Comparison of ENCODE assay signal across 1 cellular context in the genomic region with DNA sequence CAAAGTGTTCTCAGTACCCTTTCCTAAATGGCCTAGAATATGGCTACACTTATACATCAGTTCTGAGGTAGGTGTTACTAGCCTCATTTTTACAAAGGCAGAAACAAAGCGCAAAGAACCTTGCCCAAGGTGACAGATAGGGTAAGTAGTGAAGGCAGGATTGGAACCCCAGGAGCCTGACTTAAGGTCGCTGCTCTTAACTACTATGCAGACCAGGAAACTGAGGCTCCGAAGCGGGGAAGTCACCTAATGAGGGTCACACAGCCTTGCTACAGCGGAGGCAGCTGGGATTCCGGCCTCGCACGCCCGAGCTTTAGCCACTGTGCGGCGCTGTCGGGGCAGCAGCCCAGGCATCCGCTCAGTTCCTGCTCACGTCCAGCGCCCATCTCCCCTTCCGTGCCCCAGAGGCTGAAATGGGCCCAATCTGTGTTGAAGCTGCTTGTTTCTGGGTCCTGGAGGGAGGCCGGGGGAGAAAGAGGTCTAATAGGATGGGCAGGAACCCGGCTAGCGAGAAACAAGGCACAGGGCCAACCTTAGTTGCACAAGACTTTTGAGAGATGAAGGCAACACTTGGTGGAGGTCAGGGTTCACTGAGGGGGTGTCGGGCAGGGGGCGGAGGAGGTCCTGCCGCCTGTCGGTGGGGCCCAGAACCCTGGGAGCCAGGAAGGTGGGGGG.
TF ChIP-seq lines count a peak whose summit lies in the region.

No MANE protein-coding gene starts in this region.

TF ChIP-seq in HepG2, 621 proteins besides CTCF, POLR2A, EP300 and RAD21 (continues in another document):
- TF ChIP-seq GTF2F1 (IDR thresholded peaks at IDR 0.05; ENCODE audit: low read length) (no peak), STAT5B (CRISPR knock-in tag; IDR thresholded peaks at IDR 0.05) (no peak), ZNF549 (CRISPR knock-in tag; IDR thresholded peaks at IDR 0.05) (no peak), TOPORS (CRISPR knock-in tag; IDR thresholded peaks at IDR 0.05) (peak; percentile 42; the same call in 1 of the 2 replicates), SAP130 (CRISPR knock-in tag; IDR thresholded peaks at IDR 0.05; ENCODE audit: low read depth) (peak; percentile 43), ETV5 (CRISPR knock-in tag; IDR thresholded peaks at IDR 0.05; ENCODE audit: borderline replicate concordance) (peak; percentile 45), GATAD1 (CRISPR knock-in tag; IDR thresholded peaks at IDR 0.05) (peak; percentile 48; the same call in 1 of the 2 replicates), ZBTB38 (CRISPR knock-in tag; IDR thresholded peaks at IDR 0.05) (peak; percentile 42; the same call in 1 of the 2 replicates), STAG1 (CRISPR knock-in tag; IDR thresholded peaks at IDR 0.05) (peak; percentile 74), EED (CRISPR knock-in tag; IDR thresholded peaks at IDR 0.05) (peak; percentile 34; the same call in 1 of the 2 replicates), SMARCE1 (IDR thresholded peaks at IDR 0.05; ENCODE audit: borderline replicate concordance) (no peak), ELF4 (CRISPR knock-in tag; IDR thresholded peaks at IDR 0.05; ENCODE audit: borderline replicate concordance) (no peak), ARNT2 (CRISPR knock-in tag; IDR thresholded peaks at IDR 0.05; ENCODE audit: low read depth) (0 out of 2 replicates have a peak, but pooled peaks have one; percentile 19), SNAPC2 (CRISPR knock-in tag; IDR thresholded peaks at IDR 0.05) (peak; percentile 85; the same call in 1 of the 2 replicates), NR2F1 (CRISPR knock-in tag; IDR thresholded peaks at IDR 0.05) (no peak), CREM (IDR thresholded peaks at IDR 0.05) (no peak), CREM (CRISPR knock-in tag; IDR thresholded peaks at IDR 0.05) (no peak), ZNF296 (CRISPR knock-in tag; conservative IDR thresholded peaks at IDR 0.05) (no peak), TEAD3 (CRISPR knock-in tag; optimal IDR thresholded peaks at IDR 0.05; ENCODE audit: borderline replicate concordance) (peak; percentile 48), KDM5A (IDR thresholded peaks at IDR 0.05; ENCODE audit: borderline replicate concordance, low read length) (no peak), ZNF121 (CRISPR knock-in tag; IDR thresholded peaks at IDR 0.05) (0 out of 2 replicates have a peak, but pooled peaks have one; percentile 28), ZNF264 (CRISPR knock-in tag; IDR thresholded peaks at IDR 0.05) (0 out of 2 replicates have a peak, but pooled peaks have one; percentile 34), ELF1 (CRISPR knock-in tag; IDR thresholded peaks at IDR 0.05) (peak; percentile 39; the same call in 1 of the 2 replicates), YY1 (IDR thresholded peaks at IDR 0.05; ENCODE audit: insufficient read depth, insufficient replicate concordance, low read depth, low read length) (no peak), ZFP1 (CRISPR knock-in tag; IDR thresholded peaks at IDR 0.05) (no peak), RARA (CRISPR knock-in tag; IDR thresholded peaks at IDR 0.05) (0 out of 2 replicates have a peak, but pooled peaks have one; percentile 17), JUN (CRISPR knock-in tag; IDR thresholded peaks at IDR 0.05) (no peak), ZNF761 (CRISPR knock-in tag; conservative IDR thresholded peaks at IDR 0.05) (0 out of 2 replicates have a peak, but pooled peaks have one; percentile 33), CEBPG (CRISPR knock-in tag; IDR thresholded peaks at IDR 0.05) (peak; percentile 58; the same call in 1 of the 2 replicates), ZNF251 (CRISPR knock-in tag; IDR thresholded peaks at IDR 0.05) (0 out of 2 replicates have a peak, but pooled peaks have one; percentile 31), ZNF629 (CRISPR knock-in tag; conservative IDR thresholded peaks at IDR 0.05) (peak; percentile 80), RXRA (CRISPR knock-in tag; IDR thresholded peaks at IDR 0.05) (0 out of 2 replicates have a peak, but pooled peaks have one; percentile 21), MXI1 (IDR thresholded peaks at IDR 0.05; ENCODE audit: borderline replicate concordance, low read depth, low read length) (no peak), CEBPB (IDR thresholded peaks at IDR 0.05; ENCODE audit: borderline replicate concordance, low read depth, low read length) (peak; percentile 65; the same call in 1 of the 2 replicates), HOXA3 (CRISPR knock-in tag; IDR thresholded peaks at IDR 0.05) (0 out of 2 replicates have a peak, but pooled peaks have one; percentile 35), ZSCAN21 (CRISPR knock-in tag; IDR thresholded peaks at IDR 0.05; ENCODE audit: borderline replicate concordance) (peak; percentile 40; the same call in 1 of the 2 replicates), PRPF4 (IDR thresholded peaks at IDR 0.05; ENCODE audit: low read depth, low read length, poor library complexity, severe bottlenecking) (no peak), HDAC1 (CRISPR knock-in tag; IDR thresholded peaks at IDR 0.05) (peak; percentile 60), HNRNPK (IDR thresholded peaks at IDR 0.05; ENCODE audit: low read depth, low read length, poor library complexity, severe bottlenecking) (no peak), ZNF780A (CRISPR knock-in tag; IDR thresholded peaks at IDR 0.05) (no peak; the same call in 1 of the 2 replicates), DNMT1 (CRISPR knock-in tag; IDR thresholded peaks at IDR 0.05) (no peak), FOXO1 (CRISPR knock-in tag; IDR thresholded peaks at IDR 0.05) (peak; percentile 39; the same call in 1 of the 2 replicates), IRX3 (CRISPR knock-in tag; IDR thresholded peaks at IDR 0.05; ENCODE audit: borderline replicate concordance, low read depth) (0 out of 2 replicates have a peak, but pooled peaks have one; percentile 78), ZNF781 (CRISPR knock-in tag; IDR thresholded peaks at IDR 0.05; ENCODE audit: borderline replicate concordance, not compliant biosample characterization) (peak; percentile 54), KDM5B (CRISPR knock-in tag; IDR thresholded peaks at IDR 0.05; ENCODE audit: borderline replicate concordance) (peak; percentile 31; the same call in 1 of the 2 replicates), ZSCAN29 (CRISPR knock-in tag; conservative IDR thresholded peaks at IDR 0.05) (0 out of 2 replicates have a peak, but pooled peaks have one; percentile 77), ZC3H13 (CRISPR knock-in tag; IDR thresholded peaks at IDR 0.05) (peak; percentile 69; the same call in 1 of the 2 replicates)
- TF ChIP-seq, protein P1, sequence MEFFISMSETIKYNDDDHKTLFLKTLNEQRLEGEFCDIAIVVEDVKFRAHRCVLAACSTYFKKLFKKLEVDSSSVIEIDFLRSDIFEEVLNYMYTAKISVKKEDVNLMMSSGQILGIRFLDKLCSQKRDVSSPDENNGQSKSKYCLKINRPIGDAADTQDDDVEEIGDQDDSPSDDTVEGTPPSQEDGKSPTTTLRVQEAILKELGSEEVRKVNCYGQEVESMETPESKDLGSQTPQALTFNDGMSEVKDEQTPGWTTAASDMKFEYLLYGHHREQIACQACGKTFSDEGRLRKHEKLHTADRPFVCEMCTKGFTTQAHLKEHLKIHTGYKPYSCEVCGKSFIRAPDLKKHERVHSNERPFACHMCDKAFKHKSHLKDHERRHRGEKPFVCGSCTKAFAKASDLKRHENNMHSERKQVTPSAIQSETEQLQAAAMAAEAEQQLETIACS (CRISPR knock-in tag; IDR thresholded peaks at IDR 0.05), result no peak
- TF ChIP-seq, protein P2, sequence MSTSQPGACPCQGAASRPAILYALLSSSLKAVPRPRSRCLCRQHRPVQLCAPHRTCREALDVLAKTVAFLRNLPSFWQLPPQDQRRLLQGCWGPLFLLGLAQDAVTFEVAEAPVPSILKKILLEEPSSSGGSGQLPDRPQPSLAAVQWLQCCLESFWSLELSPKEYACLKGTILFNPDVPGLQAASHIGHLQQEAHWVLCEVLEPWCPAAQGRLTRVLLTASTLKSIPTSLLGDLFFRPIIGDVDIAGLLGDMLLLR (CRISPR knock-in tag; IDR thresholded peaks at IDR 0.05), result no peak
- TF ChIP-seq, protein P3, sequence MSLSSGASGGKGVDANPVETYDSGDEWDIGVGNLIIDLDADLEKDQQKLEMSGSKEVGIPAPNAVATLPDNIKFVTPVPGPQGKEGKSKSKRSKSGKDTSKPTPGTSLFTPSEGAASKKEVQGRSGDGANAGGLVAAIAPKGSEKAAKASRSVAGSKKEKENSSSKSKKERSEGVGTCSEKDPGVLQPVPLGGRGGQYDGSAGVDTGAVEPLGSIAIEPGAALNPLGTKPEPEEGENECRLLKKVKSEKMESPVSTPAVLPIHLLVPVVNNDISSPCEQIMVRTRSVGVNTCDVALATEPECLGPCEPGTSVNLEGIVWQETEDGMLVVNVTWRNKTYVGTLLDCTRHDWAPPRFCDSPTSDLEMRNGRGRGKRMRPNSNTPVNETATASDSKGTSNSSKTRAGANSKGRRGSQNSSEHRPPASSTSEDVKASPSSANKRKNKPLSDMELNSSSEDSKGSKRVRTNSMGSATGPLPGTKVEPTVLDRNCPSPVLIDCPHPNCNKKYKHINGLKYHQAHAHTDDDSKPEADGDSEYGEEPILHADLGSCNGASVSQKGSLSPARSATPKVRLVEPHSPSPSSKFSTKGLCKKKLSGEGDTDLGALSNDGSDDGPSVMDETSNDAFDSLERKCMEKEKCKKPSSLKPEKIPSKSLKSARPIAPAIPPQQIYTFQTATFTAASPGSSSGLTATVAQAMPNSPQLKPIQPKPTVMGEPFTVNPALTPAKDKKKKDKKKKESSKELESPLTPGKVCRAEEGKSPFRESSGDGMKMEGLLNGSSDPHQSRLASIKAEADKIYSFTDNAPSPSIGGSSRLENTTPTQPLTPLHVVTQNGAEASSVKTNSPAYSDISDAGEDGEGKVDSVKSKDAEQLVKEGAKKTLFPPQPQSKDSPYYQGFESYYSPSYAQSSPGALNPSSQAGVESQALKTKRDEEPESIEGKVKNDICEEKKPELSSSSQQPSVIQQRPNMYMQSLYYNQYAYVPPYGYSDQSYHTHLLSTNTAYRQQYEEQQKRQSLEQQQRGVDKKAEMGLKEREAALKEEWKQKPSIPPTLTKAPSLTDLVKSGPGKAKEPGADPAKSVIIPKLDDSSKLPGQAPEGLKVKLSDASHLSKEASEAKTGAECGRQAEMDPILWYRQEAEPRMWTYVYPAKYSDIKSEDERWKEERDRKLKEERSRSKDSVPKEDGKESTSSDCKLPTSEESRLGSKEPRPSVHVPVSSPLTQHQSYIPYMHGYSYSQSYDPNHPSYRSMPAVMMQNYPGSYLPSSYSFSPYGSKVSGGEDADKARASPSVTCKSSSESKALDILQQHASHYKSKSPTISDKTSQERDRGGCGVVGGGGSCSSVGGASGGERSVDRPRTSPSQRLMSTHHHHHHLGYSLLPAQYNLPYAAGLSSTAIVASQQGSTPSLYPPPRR (CRISPR knock-in tag; IDR thresholded peaks at IDR 0.05; ENCODE audit: borderline replicate concordance), result peak; percentile 71
- TF ChIP-seq, protein P4, sequence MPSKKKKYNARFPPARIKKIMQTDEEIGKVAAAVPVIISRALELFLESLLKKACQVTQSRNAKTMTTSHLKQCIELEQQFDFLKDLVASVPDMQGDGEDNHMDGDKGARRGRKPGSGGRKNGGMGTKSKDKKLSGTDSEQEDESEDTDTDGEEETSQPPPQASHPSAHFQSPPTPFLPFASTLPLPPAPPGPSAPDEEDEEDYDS (CRISPR knock-in tag; IDR thresholded peaks at IDR 0.05), result 0 out of 2 replicates have a peak, but pooled peaks have one; percentile 18
- TF ChIP-seq, protein P5, sequence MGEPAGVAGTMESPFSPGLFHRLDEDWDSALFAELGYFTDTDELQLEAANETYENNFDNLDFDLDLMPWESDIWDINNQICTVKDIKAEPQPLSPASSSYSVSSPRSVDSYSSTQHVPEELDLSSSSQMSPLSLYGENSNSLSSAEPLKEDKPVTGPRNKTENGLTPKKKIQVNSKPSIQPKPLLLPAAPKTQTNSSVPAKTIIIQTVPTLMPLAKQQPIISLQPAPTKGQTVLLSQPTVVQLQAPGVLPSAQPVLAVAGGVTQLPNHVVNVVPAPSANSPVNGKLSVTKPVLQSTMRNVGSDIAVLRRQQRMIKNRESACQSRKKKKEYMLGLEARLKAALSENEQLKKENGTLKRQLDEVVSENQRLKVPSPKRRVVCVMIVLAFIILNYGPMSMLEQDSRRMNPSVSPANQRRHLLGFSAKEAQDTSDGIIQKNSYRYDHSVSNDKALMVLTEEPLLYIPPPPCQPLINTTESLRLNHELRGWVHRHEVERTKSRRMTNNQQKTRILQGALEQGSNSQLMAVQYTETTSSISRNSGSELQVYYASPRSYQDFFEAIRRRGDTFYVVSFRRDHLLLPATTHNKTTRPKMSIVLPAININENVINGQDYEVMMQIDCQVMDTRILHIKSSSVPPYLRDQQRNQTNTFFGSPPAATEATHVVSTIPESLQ (CRISPR knock-in tag; conservative IDR thresholded peaks at IDR 0.05), result no peak
- TF ChIP-seq, protein P6, sequence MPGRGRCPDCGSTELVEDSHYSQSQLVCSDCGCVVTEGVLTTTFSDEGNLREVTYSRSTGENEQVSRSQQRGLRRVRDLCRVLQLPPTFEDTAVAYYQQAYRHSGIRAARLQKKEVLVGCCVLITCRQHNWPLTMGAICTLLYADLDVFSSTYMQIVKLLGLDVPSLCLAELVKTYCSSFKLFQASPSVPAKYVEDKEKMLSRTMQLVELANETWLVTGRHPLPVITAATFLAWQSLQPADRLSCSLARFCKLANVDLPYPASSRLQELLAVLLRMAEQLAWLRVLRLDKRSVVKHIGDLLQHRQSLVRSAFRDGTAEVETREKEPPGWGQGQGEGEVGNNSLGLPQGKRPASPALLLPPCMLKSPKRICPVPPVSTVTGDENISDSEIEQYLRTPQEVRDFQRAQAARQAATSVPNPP (CRISPR knock-in tag; IDR thresholded peaks at IDR 0.05), result peak; percentile 68; the same call in 1 of the 2 replicates
- TF ChIP-seq, protein P7, sequence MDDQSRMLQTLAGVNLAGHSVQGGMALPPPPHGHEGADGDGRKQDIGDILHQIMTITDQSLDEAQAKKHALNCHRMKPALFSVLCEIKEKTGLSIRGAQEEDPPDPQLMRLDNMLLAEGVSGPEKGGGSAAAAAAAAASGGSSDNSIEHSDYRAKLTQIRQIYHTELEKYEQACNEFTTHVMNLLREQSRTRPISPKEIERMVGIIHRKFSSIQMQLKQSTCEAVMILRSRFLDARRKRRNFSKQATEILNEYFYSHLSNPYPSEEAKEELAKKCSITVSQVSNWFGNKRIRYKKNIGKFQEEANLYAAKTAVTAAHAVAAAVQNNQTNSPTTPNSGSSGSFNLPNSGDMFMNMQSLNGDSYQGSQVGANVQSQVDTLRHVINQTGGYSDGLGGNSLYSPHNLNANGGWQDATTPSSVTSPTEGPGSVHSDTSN (CRISPR knock-in tag; IDR thresholded peaks at IDR 0.05; ENCODE audit: borderline replicate concordance), result no peak
- TF ChIP-seq, protein P8, sequence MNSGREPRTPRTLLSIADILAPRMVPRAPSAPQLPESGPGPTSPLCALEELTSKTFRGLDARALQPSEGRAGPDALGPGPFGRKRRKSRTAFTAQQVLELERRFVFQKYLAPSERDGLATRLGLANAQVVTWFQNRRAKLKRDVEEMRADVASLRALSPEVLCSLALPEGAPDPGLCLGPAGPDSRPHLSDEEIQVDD (CRISPR knock-in tag; IDR thresholded peaks at IDR 0.05; ENCODE audit: borderline replicate concordance), result no peak
- TF ChIP-seq, protein P9, sequence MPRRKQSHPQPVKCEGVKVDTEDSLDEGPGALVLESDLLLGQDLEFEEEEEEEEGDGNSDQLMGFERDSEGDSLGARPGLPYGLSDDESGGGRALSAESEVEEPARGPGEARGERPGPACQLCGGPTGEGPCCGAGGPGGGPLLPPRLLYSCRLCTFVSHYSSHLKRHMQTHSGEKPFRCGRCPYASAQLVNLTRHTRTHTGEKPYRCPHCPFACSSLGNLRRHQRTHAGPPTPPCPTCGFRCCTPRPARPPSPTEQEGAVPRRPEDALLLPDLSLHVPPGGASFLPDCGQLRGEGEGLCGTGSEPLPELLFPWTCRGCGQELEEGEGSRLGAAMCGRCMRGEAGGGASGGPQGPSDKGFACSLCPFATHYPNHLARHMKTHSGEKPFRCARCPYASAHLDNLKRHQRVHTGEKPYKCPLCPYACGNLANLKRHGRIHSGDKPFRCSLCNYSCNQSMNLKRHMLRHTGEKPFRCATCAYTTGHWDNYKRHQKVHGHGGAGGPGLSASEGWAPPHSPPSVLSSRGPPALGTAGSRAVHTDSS (CRISPR knock-in tag; conservative IDR thresholded peaks at IDR 0.05), result no peak
